ENCODE assay signal across 1 cellular context in the genomic region with DNA sequence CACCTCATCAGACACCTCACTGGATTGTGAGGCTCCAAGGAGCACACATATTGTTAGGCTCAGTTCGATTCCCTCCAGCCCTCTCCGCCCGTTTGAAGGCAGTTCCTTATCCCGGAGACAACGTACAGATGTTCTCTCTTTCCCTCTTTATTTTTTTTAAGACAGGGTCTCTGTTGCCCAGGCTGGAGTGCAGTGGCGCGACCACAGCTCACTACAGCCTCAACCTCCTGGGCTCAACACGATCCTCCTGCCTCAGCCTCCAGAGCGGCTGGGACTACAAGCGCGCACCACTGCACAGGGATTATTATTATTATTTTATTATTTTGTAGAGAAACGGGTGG.
TF ChIP-seq lines count a peak whose summit lies in the region.

No MANE protein-coding gene starts in this region.

TF ChIP-seq in GM12878, 131 proteins besides CTCF, POLR2A, EP300 and RAD21:
- TF ChIP-seq, protein P1, sequence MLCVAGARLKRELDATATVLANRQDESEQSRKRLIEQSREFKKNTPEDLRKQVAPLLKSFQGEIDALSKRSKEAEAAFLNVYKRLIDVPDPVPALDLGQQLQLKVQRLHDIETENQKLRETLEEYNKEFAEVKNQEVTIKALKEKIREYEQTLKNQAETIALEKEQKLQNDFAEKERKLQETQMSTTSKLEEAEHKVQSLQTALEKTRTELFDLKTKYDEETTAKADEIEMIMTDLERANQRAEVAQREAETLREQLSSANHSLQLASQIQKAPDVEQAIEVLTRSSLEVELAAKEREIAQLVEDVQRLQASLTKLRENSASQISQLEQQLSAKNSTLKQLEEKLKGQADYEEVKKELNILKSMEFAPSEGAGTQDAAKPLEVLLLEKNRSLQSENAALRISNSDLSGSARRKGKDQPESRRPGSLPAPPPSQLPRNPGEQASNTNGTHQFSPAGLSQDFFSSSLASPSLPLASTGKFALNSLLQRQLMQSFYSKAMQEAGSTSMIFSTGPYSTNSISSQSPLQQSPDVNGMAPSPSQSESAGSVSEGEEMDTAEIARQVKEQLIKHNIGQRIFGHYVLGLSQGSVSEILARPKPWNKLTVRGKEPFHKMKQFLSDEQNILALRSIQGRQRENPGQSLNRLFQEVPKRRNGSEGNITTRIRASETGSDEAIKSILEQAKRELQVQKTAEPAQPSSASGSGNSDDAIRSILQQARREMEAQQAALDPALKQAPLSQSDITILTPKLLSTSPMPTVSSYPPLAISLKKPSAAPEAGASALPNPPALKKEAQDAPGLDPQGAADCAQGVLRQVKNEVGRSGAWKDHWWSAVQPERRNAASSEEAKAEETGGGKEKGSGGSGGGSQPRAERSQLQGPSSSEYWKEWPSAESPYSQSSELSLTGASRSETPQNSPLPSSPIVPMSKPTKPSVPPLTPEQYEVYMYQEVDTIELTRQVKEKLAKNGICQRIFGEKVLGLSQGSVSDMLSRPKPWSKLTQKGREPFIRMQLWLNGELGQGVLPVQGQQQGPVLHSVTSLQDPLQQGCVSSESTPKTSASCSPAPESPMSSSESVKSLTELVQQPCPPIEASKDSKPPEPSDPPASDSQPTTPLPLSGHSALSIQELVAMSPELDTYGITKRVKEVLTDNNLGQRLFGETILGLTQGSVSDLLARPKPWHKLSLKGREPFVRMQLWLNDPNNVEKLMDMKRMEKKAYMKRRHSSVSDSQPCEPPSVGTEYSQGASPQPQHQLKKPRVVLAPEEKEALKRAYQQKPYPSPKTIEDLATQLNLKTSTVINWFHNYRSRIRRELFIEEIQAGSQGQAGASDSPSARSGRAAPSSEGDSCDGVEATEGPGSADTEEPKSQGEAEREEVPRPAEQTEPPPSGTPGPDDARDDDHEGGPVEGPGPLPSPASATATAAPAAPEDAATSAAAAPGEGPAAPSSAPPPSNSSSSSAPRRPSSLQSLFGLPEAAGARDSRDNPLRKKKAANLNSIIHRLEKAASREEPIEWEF (IDR thresholded peaks at IDR 0.05; ENCODE audit: insufficient replicate concordance, low read depth, low read length): no peak
- TF ChIP-seq POU2F2 (IDR thresholded peaks at IDR 0.05; ENCODE audit: borderline replicate concordance, low read depth, low read length) (no peak), RELA (IDR thresholded peaks at IDR 0.05; ENCODE audit: borderline replicate concordance, partially characterized antibody) (no peak), YY1 (IDR thresholded peaks at IDR 0.05; ENCODE audit: low read depth, low read length) (0 out of 2 replicates have a peak, but pooled peaks have one; percentile 25), ZNF622 (IDR thresholded peaks at IDR 0.05) (no peak), HDGF (IDR thresholded peaks at IDR 0.05) (no peak)
- TF ChIP-seq, protein P2, sequence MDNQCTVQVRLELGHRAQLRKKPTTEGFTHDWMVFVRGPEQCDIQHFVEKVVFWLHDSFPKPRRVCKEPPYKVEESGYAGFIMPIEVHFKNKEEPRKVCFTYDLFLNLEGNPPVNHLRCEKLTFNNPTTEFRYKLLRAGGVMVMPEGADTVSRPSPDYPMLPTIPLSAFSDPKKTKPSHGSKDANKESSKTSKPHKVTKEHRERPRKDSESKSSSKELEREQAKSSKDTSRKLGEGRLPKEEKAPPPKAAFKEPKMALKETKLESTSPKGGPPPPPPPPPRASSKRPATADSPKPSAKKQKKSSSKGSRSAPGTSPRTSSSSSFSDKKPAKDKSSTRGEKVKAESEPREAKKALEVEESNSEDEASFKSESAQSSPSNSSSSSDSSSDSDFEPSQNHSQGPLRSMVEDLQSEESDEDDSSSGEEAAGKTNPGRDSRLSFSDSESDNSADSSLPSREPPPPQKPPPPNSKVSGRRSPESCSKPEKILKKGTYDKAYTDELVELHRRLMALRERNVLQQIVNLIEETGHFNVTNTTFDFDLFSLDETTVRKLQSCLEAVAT (IDR thresholded peaks at IDR 0.05): 0 out of 2 replicates have a peak, but pooled peaks have one; percentile 61
- TF ChIP-seq, protein P3, sequence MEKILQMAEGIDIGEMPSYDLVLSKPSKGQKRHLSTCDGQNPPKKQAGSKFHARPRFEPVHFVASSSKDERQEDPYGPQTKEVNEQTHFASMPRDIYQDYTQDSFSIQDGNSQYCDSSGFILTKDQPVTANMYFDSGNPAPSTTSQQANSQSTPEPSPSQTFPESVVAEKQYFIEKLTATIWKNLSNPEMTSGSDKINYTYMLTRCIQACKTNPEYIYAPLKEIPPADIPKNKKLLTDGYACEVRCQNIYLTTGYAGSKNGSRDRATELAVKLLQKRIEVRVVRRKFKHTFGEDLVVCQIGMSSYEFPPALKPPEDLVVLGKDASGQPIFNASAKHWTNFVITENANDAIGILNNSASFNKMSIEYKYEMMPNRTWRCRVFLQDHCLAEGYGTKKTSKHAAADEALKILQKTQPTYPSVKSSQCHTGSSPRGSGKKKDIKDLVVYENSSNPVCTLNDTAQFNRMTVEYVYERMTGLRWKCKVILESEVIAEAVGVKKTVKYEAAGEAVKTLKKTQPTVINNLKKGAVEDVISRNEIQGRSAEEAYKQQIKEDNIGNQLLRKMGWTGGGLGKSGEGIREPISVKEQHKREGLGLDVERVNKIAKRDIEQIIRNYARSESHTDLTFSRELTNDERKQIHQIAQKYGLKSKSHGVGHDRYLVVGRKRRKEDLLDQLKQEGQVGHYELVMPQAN (conservative IDR thresholded peaks at IDR 0.05): 0 out of 2 replicates have a peak, but pooled peaks have one; percentile 13
TF ChIP-seq in GM12878: peak in this region for 3.
